Comparison of ENCODE assay signal across 8 cellular contexts in genomic region chr1:42766723-42767509, GRCh38. TPM values are rescaled to one million over a fixed set of nuclear protein-coding genes. Genes with fewer than 3 reads are reported as not detected.
DNase-seq lines count a peak whose midpoint lies in the region; ATAC-seq, FAIRE-seq and TF ChIP-seq lines count a peak whose summit lies in the region.

C1orf50 (plus strand) TSS chr1:42767249; CDS start chr1:42767312, 63 bp downstream.
A gene with protein sequence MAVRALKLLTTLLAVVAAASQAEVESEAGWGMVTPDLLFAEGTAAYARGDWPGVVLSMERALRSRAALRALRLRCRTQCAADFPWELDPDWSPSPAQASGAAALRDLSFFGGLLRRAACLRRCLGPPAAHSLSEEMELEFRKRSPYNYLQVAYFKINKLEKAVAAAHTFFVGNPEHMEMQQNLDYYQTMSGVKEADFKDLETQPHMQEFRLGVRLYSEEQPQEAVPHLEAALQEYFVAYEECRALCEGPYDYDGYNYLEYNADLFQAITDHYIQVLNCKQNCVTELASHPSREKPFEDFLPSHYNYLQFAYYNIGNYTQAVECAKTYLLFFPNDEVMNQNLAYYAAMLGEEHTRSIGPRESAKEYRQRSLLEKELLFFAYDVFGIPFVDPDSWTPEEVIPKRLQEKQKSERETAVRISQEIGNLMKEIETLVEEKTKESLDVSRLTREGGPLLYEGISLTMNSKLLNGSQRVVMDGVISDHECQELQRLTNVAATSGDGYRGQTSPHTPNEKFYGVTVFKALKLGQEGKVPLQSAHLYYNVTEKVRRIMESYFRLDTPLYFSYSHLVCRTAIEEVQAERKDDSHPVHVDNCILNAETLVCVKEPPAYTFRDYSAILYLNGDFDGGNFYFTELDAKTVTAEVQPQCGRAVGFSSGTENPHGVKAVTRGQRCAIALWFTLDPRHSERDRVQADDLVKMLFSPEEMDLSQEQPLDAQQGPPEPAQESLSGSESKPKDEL (minus strand): TSS chr1:42767028. CDS start chr1:42766971, 57 bp downstream.

- peaks cover 20% of the 10 kb centered on the region for H3K36me3 Mint-ChIP-seq in activated CD4-positive, alpha-beta T cell treated with anti-CD3 and anti-CD28 coated beads for 36 hours (ENCODE audit: low read depth)

- H3K27ac Mint-ChIP-seq in activated CD4-positive, alpha-beta T cell treated with anti-CD3 and anti-CD28 coated beads for 36 hours = peak within 1 kb of the TSS; percentile 85

- FAIRE-seq in GM19239 (lab: Jason Lieb, UNC) = peak; percentile 96

- CTCF ChIA-PET in BJ (lab: Yijun Ruan, JAX) = interaction anchor here (0.6 to 5.8 kb wide), 12 partner anchors 7 to 594 kb away, joined by 3 to 34 read pairs (median 5); no protein-coding TSS in a partner anchor
- CTCF ChIA-PET in activated CD4-positive, alpha-beta T cell treated with anti-CD3 and anti-CD28 coated beads for 36 hours (lab: Charles Lee) = interaction anchor here (0.6 to 2.9 kb wide), 17 partner anchors 9 to 318 kb away, joined by 3 to 20 read pairs (median 3); partner anchors contain the start of genes ERMAP, SVBP, YBX1 and ZNF691

- peak; percentile 86 for ATAC-seq in HG03442 (IDR thresholded peaks at IDR 0.05; ENCODE audit: unreplicated experiment)
- ATAC-seq in activated CD4-positive, alpha-beta T cell treated with anti-CD3 and anti-CD28 coated beads for 36 hours = peak; percentile 96

- peak within 1 kb of the TSS; percentile 69 for H3K4me3 ChIP-seq in BJ (ENCODE audit: low read depth, low read length)
- peak within 1 kb of the TSS; percentile 100 for H3K4me3 ChIP-seq in choroid plexus epithelial cell (ENCODE audit: low read depth, low read length)

- intact Hi-C loops in activated CD4-positive, alpha-beta T cell treated with anti-CD3 and anti-CD28 coated beads for 36 hours (cut with DNase I, micrococcal nuclease) = loop anchor here (1.0 to 5.0 kb wide), 16 partner anchors 50 to 1446 kb away; partner anchors contain the start of genes CFAP57 (in 2 of the 2), EBNA1BP2 (in 2 of the 2), ERMAP (in 2 of the 2) and SLC2A1 (in 2 of the 2)

- H3K9me3 Mint-ChIP-seq in activated CD4-positive, alpha-beta T cell treated with anti-CD3 and anti-CD28 coated beads for 36 hours (ENCODE audit: low read depth) = no peaks in the 10 kb centered on the region

- H3K4me1 Mint-ChIP-seq in activated CD4-positive, alpha-beta T cell treated with anti-CD3 and anti-CD28 coated beads for 36 hours = peaks cover 36% of the 10 kb centered on the region

- no peak within 1 kb of the TSS for H3K4me3 Mint-ChIP-seq in activated CD4-positive, alpha-beta T cell treated with anti-CD3 and anti-CD28 coated beads for 36 hours

- POLR2A ChIA-PET in BJ (lab: Charles Lee) = interaction anchor here (0.6 to 0.9 kb wide), 4 partner anchors 50 to 500 kb away, joined by 3 to 6 read pairs (median 4); partner anchors contain the start of genes ERMAP and SVBP
- POLR2A ChIA-PET in activated CD4-positive, alpha-beta T cell treated with anti-CD3 and anti-CD28 coated beads for 36 hours (lab: Charles Lee) = interaction anchor here (0.5 to 2.1 kb wide), 13 partner anchors 10 to 264 kb away, joined by 3 to 13 read pairs (median 4); partner anchors contain the start of genes ERMAP, SVBP and ZNF691

- DNase-seq in BJ (ENCODE audit: low read depth) (peak; percentile 97), GM19239 (ENCODE audit: insufficient read length, low spot score) (peak; percentile 88), NCI-H510A treated with DMSO at 0.1 percent for 48 hours (lab: John Stamatoyannopoulos, UW) (peak; percentile 96), choroid plexus epithelial cell (ENCODE audit: low read depth) (peak; percentile 99), kidney glomerular epithelial cell (lab: John Stamatoyannopoulos, UW) (peak; percentile 97)
- peak; percentile 100 for DNase-seq in activated CD4-positive, alpha-beta T cell treated with anti-CD3 and anti-CD28 coated beads for 36 hours
- DNase-seq in stimulated activated CD4-positive, alpha-beta T cell treated with anti-CD3 and anti-CD28 coated beads, Interleukin-15, amount 100 ng/mL, for 48 hours (ENCODE audit: low read depth in 2 of 2) = peak; percentile 99 to 100

- no peaks in the 10 kb centered on the region for H3K27me3 ChIP-seq in BJ (ENCODE audit: control insufficient read depth, insufficient read depth, low read length)

- no peaks in the 10 kb centered on the region for H3K27me3 Mint-ChIP-seq in activated CD4-positive, alpha-beta T cell treated with anti-CD3 and anti-CD28 coated beads for 36 hours

- TF ChIP-seq CTCF in BJ (IDR thresholded peaks at IDR 0.05; ENCODE audit: insufficient read depth, low read depth, low read length) (no peak), choroid plexus epithelial cell (conservative IDR thresholded peaks at IDR 0.05; ENCODE audit: low read depth, low read length) (no peak)

- peaks cover 5% of the 10 kb centered on the region for H3K36me3 ChIP-seq in BJ (ENCODE audit: control insufficient read depth, insufficient read depth, low read length)

RNA-seq across cellular contexts. Expression of gene C1orf50, which starts in this region (rescaled TPM):
- polyA plus RNA-seq in BJ (2011; rRNA removed) = 2.0 and 4.2 TPM in 2 replicates
- 0.66 and 1.0 TPM in 2 replicates for polyA minus RNA-seq in BJ (2011; rRNA and poly(A)+ RNA removed)
- total RNA-seq in activated CD4-positive, alpha-beta T cell treated with anti-CD3 and anti-CD28 coated beads for 36 hours = 1 to 10 TPM; 4.0 to 8.0 TPM

RNA-seq across cellular contexts. Expression of the second gene that starts in this region (rescaled TPM):
- 167 and 228 TPM in 2 replicates for polyA plus RNA-seq in BJ (2011; rRNA removed)
- polyA minus RNA-seq in BJ (2011; rRNA and poly(A)+ RNA removed) = 148 and 216 TPM in 2 replicates
- total RNA-seq in activated CD4-positive, alpha-beta T cell treated with anti-CD3 and anti-CD28 coated beads for 36 hours = 10 to 100 TPM; 24.3 to 28.8 TPM

Comparison
In these comparisons a context has a peak if more than half of its experiments do, and no peak if none do; other contexts are left out.
1. Peak in every context shown above with its lines: DNase-seq, ATAC-seq and H3K4me3 ChIP-seq.